ENCODE assay signal across 23 cellular contexts in the genomic region with DNA sequence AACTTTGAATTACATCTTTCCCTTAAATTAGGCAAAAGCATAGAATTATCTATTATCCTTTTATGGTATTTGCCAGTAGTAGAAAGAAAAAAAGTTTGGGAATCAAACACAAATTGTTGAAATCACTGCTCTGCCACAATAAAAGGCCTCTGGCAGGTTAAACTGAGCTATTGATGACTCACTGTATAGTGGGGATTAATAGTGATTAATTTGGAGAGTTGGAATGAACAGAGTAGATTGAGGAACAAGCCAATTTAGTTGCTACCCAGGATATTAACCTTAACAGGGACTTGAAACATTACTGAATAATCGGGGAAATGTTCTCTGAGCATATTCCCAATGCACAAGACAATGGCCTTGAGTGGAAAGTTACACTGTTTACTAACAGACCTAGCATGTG.
"Had no signal": no experiment of that assay in that cellular context is flagged by ENCODE, and none has a peak within 500 bp of the region (broad histone marks: within the 10 kb centered on the region; RNA-seq: fewer than 3 reads in every experiment).

No MANE protein-coding gene starts in this region.

- H3K4me3 ChIP-seq: colonic mucosa, gastroesophageal sphincter, lung, smooth muscle cell, suprapubic skin, thyroid gland, uterus had no signal

- H3K36me3 ChIP-seq: colonic mucosa, thyroid gland, uterus had no signal

- H3K27ac Mint-ChIP-seq: immature natural killer cell; naive B cell; stimulated activated effector memory CD8-positive, alpha-beta T cell treated with anti-CD3 and anti-CD28 coated beads, Interleukin-12 subunit alpha, Interleukin-12 subunit beta, amount 100 ng/mL, for 72 hours; type B pancreatic cell had no signal

- H3K4me2 ChIP-seq: smooth muscle cell had no signal

- H3K27me3 ChIP-seq: colonic mucosa, gastroesophageal sphincter, neutrophil, suprapubic skin, thyroid gland, uterus had no signal

- H3K9me3 ChIP-seq: colonic mucosa, gastroesophageal sphincter, neutrophil, suprapubic skin, thyroid gland, uterus had no signal

- DNase-seq: colonic mucosa; dermis blood vessel endothelial cell; immature natural killer cell; kidney; left colon; left ventricle myocardium superior; naive B cell; nephron progenitor cell; posterior cingulate gyrus; right cardiac atrium; stimulated activated CD4-positive, alpha-beta T cell treated with anti-CD3 and anti-CD28 coated beads, Interleukin-4, amount 100 ng/mL, for 1 hour; stimulated activated CD8-positive, alpha-beta memory T cell treated with anti-CD3 and anti-CD28 coated beads, Interleukin-4, amount 100 ng/mL, for 48 hours; stimulated activated naive CD8-positive, alpha-beta T cell treated with anti-CD3 and anti-CD28 coated beads, Interleukin-15, Interleukin-2, amounts not matched to agents 100 U/mL and 50 U/mL, for 24 hours; thyroid gland; uterus had no signal

- H3K27me3 Mint-ChIP-seq: naive B cell, type B pancreatic cell had no signal

- H3K4me1 ChIP-seq: colonic mucosa, gastroesophageal sphincter, suprapubic skin, thyroid gland, uterus had no signal

- H3K4me3 Mint-ChIP-seq: immature natural killer cell; naive B cell; nephron progenitor cell; stimulated activated effector memory CD8-positive, alpha-beta T cell treated with anti-CD3 and anti-CD28 coated beads, Interleukin-12 subunit alpha, Interleukin-12 subunit beta, amount 100 ng/mL, for 72 hours; type B pancreatic cell had no signal

- FAIRE-seq: endothelial cell of umbilical vein, kidney had no signal

- H3K4me1 Mint-ChIP-seq: immature natural killer cell; nephron progenitor cell; stimulated activated effector memory CD8-positive, alpha-beta T cell treated with anti-CD3 and anti-CD28 coated beads, Interleukin-12 subunit alpha, Interleukin-12 subunit beta, amount 100 ng/mL, for 72 hours had no signal

- H3K27ac ChIP-seq: colonic mucosa, gastroesophageal sphincter, neutrophil, suprapubic skin, thyroid gland, uterus had no signal

- ATAC-seq: gastroesophageal sphincter; left colon; left ventricle myocardium superior; right cardiac atrium; stimulated activated effector memory CD8-positive, alpha-beta T cell treated with anti-CD3 and anti-CD28 coated beads, Interleukin-12 subunit alpha, Interleukin-12 subunit beta, amount 100 ng/mL, for 72 hours; stimulated activated naive CD8-positive, alpha-beta T cell treated with anti-CD3 and anti-CD28 coated beads, Interleukin-15, Interleukin-2, amounts not matched to agents 100 U/mL and 50 U/mL, for 24 hours had no signal

- H3K9me3 Mint-ChIP-seq: immature natural killer cell; naive B cell; nephron progenitor cell; stimulated activated effector memory CD8-positive, alpha-beta T cell treated with anti-CD3 and anti-CD28 coated beads, Interleukin-12 subunit alpha, Interleukin-12 subunit beta, amount 100 ng/mL, for 72 hours; type B pancreatic cell had no signal
